ENCODE assay signal across 11 cellular contexts in genomic region chr4:82785248-82786003, GRCh38. TPM values are rescaled to one million over a fixed set of nuclear protein-coding genes. Genes with fewer than 3 reads are reported as not detected.
DNase-seq lines count a peak whose midpoint lies in the region; ATAC-seq and TF ChIP-seq lines count a peak whose summit lies in the region.
"Had no signal": no experiment of that assay in that cellular context is flagged by ENCODE, and none has a peak within 500 bp of the region (broad histone marks: within the 10 kb centered on the region; RNA-seq: fewer than 3 reads in every experiment).

No MANE protein-coding gene starts in this region.

- no peak overlapping the region for H3K9ac ChIP-seq in SK-N-MC (ENCODE audit: insufficient read length)

- TF ChIP-seq CTCF in foreskin fibroblast (IDR thresholded peaks at IDR 0.05; ENCODE audit: low read depth, low read length): no peak

- DNase-seq in NOMO-1 treated with DMSO at 0.1 percent for 48 hours (lab: John Stamatoyannopoulos, UW; ENCODE audit: unreplicated experiment) (peak; percentile 20), NOMO-1 treated with dmso at 0.1 percent for 144 hours (lab: John Stamatoyannopoulos, UW; ENCODE audit: unreplicated experiment) (no peak), SK-N-MC (ENCODE audit: low read depth, low spot score) (no peak), foreskin fibroblast (peak; percentile 90 to 93), left lobe of liver (ENCODE audit: low spot score) (no peak), HuH-7 (ENCODE audit: low spot score) (no peak)
- no peak for DNase-seq in stimulated activated CD4-positive, alpha-beta T cell treated with anti-CD3 and anti-CD28 coated beads, Interleukin-4, amount 100 ng/mL, for 4 hours
- DNase-seq: immature natural killer cell, NCI-H1694 treated with DMSO at 0.1 percent for 48 hours had no signal

- H3K4me3 ChIP-seq in SK-N-MC (peak overlapping the region; percentile 69), foreskin fibroblast (ENCODE audit: low read depth in 1 of 2, low read length in 2 of 2) (peak overlapping the region; percentile 27 to 45), skin epidermis (no peak overlapping the region)

- no peaks in the 10 kb centered on the region for H3K9me3 ChIP-seq in SK-N-MC (ENCODE audit: low read depth, low read length)

- H3K36me3 ChIP-seq in SK-N-MC (ENCODE audit: insufficient read depth, low read length): no peaks in the 10 kb centered on the region

- no peak for ATAC-seq in left lobe of liver

- peak overlapping the region; percentile 79 for H3K27ac ChIP-seq in SK-N-MC
- peak overlapping the region in 13 of 21 experiments; percentile 0 to 75 (median 49) for H3K27ac ChIP-seq in skin epidermis
- H3K27ac ChIP-seq: C4-2B had no signal

RNA-seq across cellular contexts. Expression of gene SCD5, which starts 13.2 kb away (rescaled TPM):
- 1.6 TPM for total RNA-seq in left lobe of liver

Comparison
In these comparisons a context has a peak if more than half of its experiments do, and no peak if none do; other contexts are left out.
1. DNase-seq: peak in NOMO-1 treated with DMSO at 0.1 percent for 48 hours (single experiment) and foreskin fibroblast (2 of 2); none in NOMO-1 treated with dmso at 0.1 percent for 144 hours (single experiment), SK-N-MC (single experiment), stimulated activated CD4-positive, alpha-beta T cell treated with anti-CD3 and anti-CD28 coated beads, Interleukin-4, amount 100 ng/mL, for 4 hours (0 of 2), left lobe of liver (single experiment) and HuH-7 (single experiment).
2. H3K4me3 ChIP-seq: peak in SK-N-MC (single experiment) and foreskin fibroblast (2 of 2); none in skin epidermis (0 of 7).